9 cellular contexts compared by ENCODE assay signal in the genomic region with DNA sequence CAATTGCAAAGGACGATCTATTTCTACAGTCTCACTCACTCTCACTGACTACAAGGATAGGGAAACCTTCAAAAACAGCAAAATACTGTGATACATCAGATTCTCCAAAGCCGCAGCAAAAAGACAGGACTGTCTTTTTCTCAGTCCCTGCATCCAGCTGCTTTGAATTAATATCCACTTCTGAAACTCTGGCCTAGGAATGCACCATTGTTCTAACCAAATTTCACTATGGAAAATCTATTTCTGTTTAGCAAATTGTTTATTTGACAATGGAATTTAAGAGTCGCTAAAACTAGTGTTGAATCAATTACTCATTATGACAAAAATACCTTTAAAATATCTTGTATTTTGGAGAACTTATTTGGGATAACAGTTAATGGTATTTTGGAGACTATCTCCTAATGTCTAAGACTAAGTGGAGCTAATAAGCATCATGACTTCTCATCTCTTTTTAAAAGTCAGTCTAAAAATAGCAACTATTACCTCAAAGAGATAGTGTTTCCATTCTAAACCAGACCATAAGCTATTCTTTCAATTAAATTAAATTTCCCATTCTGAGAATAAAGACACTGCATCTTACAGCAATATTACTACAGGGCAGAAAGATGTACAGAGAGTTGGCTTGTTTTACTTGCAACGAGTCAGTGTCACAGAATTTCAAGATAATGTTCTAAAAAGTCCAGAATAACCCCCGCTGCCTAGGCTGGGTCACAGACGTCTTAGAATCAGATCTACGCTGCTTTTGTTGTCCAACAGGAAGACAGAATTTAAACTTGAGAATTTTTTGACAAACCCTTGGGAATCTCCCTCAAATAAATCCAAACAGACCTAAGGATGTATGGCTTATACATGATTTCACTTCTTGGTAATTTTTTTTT.
DNase-seq lines count a peak whose midpoint lies in the region; ATAC-seq and TF ChIP-seq lines count a peak whose summit lies in the region.
"Had no signal": no experiment of that assay in that cellular context is flagged by ENCODE, and none has a peak within 500 bp of the region (broad histone marks: within the 10 kb centered on the region; RNA-seq: fewer than 3 reads in every experiment).

No MANE protein-coding gene starts in this region.

- H3K9ac ChIP-seq in SK-N-SH = peak overlapping the region; percentile 23; the same call in 1 of the 2 replicates

- H3K9me2 ChIP-seq in SK-N-SH = no peaks in the 10 kb centered on the region

- peaks cover 4% of the 10 kb centered on the region for H3K36me3 ChIP-seq in CD8-positive, alpha-beta memory T cell (ENCODE audit: insufficient read depth, low read length)
- peaks cover 0 to 4% of the 10 kb centered on the region in 2 experiments for H3K36me3 ChIP-seq in SK-N-SH (replicated peaks in 1 of 2; ENCODE audit: control insufficient read depth in 1 of 2, insufficient read depth in 2 of 2, low read length in 1 of 2)
- peaks cover 0 to 2% (median 0%) of the 10 kb centered on the region in 3 donors for H3K36me3 ChIP-seq in esophagus squamous epithelium
- H3K36me3 ChIP-seq in psoas muscle (ENCODE audit: insufficient read depth in 1 of 2, low read depth in 1 of 2) = peaks cover 0 to 2% of the 10 kb centered on the region in 2 donors
- no peaks in the 10 kb centered on the region for H3K36me3 ChIP-seq in Caco-2 (ENCODE audit: control insufficient read depth, insufficient read depth, low read length)

- H2AFZ ChIP-seq in SK-N-SH (ENCODE audit: low read depth) = 0 out of 2 replicates have a peak overlapping the region, but pooled peaks have one; percentile 36

- CTCF ChIA-PET in CD8-positive, alpha-beta memory T cell (lab: Charles Lee) = interaction anchor here (1.0 to 2.1 kb wide), 5 partner anchors 10 to 106 kb away, joined by 3 to 6 read pairs (median 4); no protein-coding TSS in a partner anchor
- CTCF ChIA-PET in SK-N-SH (lab: Yijun Ruan, JAX) (interaction anchor here (0.6 to 1.3 kb wide), 3 partner anchors 28 to 65 kb away, joined by 3 to 5 read pairs (median 5); no protein-coding TSS in a partner anchor), Caco-2 (lab: Charles Lee) (no interaction called here)

- no peak for TF ChIP-seq RAD21 in SK-N-SH (IDR thresholded peaks at IDR 0.05; ENCODE audit: low read length)

- in situ Hi-C loops in G401 (cut with HindIII; ENCODE audit: low sequenced_read_pairs) = no loop called here

- 0 out of 4 replicates have a peak, but pooled peaks have one; percentile 8 to 12 for TF ChIP-seq EP300 in SK-N-SH (IDR thresholded peaks at IDR 0.05; ENCODE audit: borderline replicate concordance in 1 of 2, low read depth in 1 of 2, low read length in 1 of 2)

- H3K27ac ChIP-seq in CD8-positive, alpha-beta memory T cell (ENCODE audit: low read depth, low read length) = no peak overlapping the region
- peak overlapping the region; percentile 92 for H3K27ac ChIP-seq in SK-N-SH (ENCODE audit: low read depth in 2 of 2, low read length in 1 of 2)
- H3K27ac ChIP-seq in esophagus squamous epithelium = peak overlapping the region; percentile 31 to 81 (median 78)
- peak overlapping the region; percentile 58 for H3K27ac ChIP-seq in psoas muscle

- H3K36me3 Mint-ChIP-seq in CD8-positive, alpha-beta memory T cell = peaks cover 0 to 52% (median 3%) of the 10 kb centered on the region in 3 donors
- H3K36me3 Mint-ChIP-seq in Caco-2 (ENCODE audit: insufficient read depth, unreplicated experiment) = no peaks in the 10 kb centered on the region

- 26% methylated on average over 7 of the region's 7 CpGs for WGBS in SK-N-SH (ENCODE audit: low lambda C conversion rate)
- 63 to 75% methylated on average over 7 of the region's 7 CpGs for WGBS in esophagus squamous epithelium, 2 donors
- 54 to 60% (median 58%) methylated on average over 7 of the region's 7 CpGs for WGBS in psoas muscle, 3 donors

- POLR2A ChIA-PET in CD8-positive, alpha-beta memory T cell (lab: Charles Lee) = interaction anchor here (0.9 to 1.8 kb wide), 4 partner anchors 10 to 48 kb away, joined by 5 to 7 read pairs (median 5); no protein-coding TSS in a partner anchor
- POLR2A ChIA-PET in SK-N-SH (lab: Yijun Ruan, JAX) (no interaction called here), Caco-2 (lab: Charles Lee) (no interaction called here)

- peaks cover 46% of the 10 kb centered on the region for H3F3A ChIP-seq in SK-N-SH (replicated peaks; ENCODE audit: insufficient read depth)

- TF ChIP-seq POLR2A in esophagus squamous epithelium (IDR thresholded peaks at IDR 0.05) = no peak

- H3K9me3 ChIP-seq in CD8-positive, alpha-beta memory T cell (ENCODE audit: low read length) = no peaks in the 10 kb centered on the region
- no peaks in the 10 kb centered on the region for H3K9me3 ChIP-seq in SK-N-SH
- no peaks in the 10 kb centered on the region for H3K9me3 ChIP-seq in esophagus squamous epithelium
- no peaks in the 10 kb centered on the region for H3K9me3 ChIP-seq in psoas muscle
- H3K9me3 ChIP-seq in Caco-2 = no peaks in the 10 kb centered on the region

- no peaks in the 10 kb centered on the region for H3K9me3 Mint-ChIP-seq in CD8-positive, alpha-beta memory T cell
- H3K9me3 Mint-ChIP-seq in Caco-2 (ENCODE audit: unreplicated experiment) = no peaks in the 10 kb centered on the region

- H3K4me3 Mint-ChIP-seq in CD8-positive, alpha-beta memory T cell = peak overlapping the region; percentile 13 to 68 (median 51)
- H3K4me3 Mint-ChIP-seq in Caco-2 (ENCODE audit: unreplicated experiment) = no peak overlapping the region

- BruUV-seq in Caco-2 (replicated peaks; lab: Mats Ljungman, UMichigan) = no TSS peak

- H3K27me3 ChIP-seq in CD8-positive, alpha-beta memory T cell (ENCODE audit: insufficient read depth, low read length, poor library complexity, severe bottlenecking) = no peaks in the 10 kb centered on the region
- H3K27me3 ChIP-seq in SK-N-SH (ENCODE audit: insufficient read depth) (no peaks in the 10 kb centered on the region), esophagus squamous epithelium (no peaks in the 10 kb centered on the region), psoas muscle (ENCODE audit: insufficient read depth in 3 of 3, low read length in 2 of 3) (no peaks in the 10 kb centered on the region), Caco-2 (replicated peaks; ENCODE audit: control insufficient read depth, insufficient read depth, low read length) (no peaks in the 10 kb centered on the region)

- intact Hi-C loops in esophagus squamous epithelium (cut with DNase I) (no loop called here), psoas muscle (cut with DNase I) (no loop called here), Caco-2 (cut with micrococcal nuclease; ENCODE audit: unreplicated experiment) (no loop called here)

- H3K79me2 ChIP-seq in SK-N-SH (ENCODE audit: insufficient read depth) = no peaks in the 10 kb centered on the region

- peaks cover 63% of the 10 kb centered on the region for H3K4me1 ChIP-seq in CD8-positive, alpha-beta memory T cell (ENCODE audit: insufficient read depth, low read length)
- peaks cover 17 to 71% of the 10 kb centered on the region in 2 experiments for H3K4me1 ChIP-seq in SK-N-SH (ENCODE audit: control insufficient read depth in 1 of 2, insufficient read depth in 2 of 2, low read depth in 1 of 2, low read length in 1 of 2)
- H3K4me1 ChIP-seq in esophagus squamous epithelium = peaks cover 4 to 77% (median 36%) of the 10 kb centered on the region in 3 donors
- peaks cover 28% of the 10 kb centered on the region for H3K4me1 ChIP-seq in psoas muscle
- H3K4me1 ChIP-seq in Caco-2 = no peaks in the 10 kb centered on the region

- no peak for TF ChIP-seq CTCF in SK-N-SH (IDR thresholded peaks at IDR 0.05)
- TF ChIP-seq CTCF in esophagus squamous epithelium (IDR thresholded peaks at IDR 0.05) = no peak
- no peak for TF ChIP-seq CTCF in psoas muscle (IDR thresholded peaks at IDR 0.05)
- TF ChIP-seq CTCF in Caco-2 (IDR thresholded peaks at IDR 0.05; ENCODE audit: insufficient read depth in 1 of 2, low read depth in 1 of 2, low read length in 1 of 2, severe bottlenecking in 1 of 2, unreplicated experiment in 1 of 2) = no peak

- H3K4me1 Mint-ChIP-seq in CD8-positive, alpha-beta memory T cell = peaks cover 55 to 84% (median 77%) of the 10 kb centered on the region in 3 donors
- peaks cover 8% of the 10 kb centered on the region for H3K4me1 Mint-ChIP-seq in Caco-2 (ENCODE audit: low read depth, unreplicated experiment)

- no peak overlapping the region for H3K4me3 ChIP-seq in CD8-positive, alpha-beta memory T cell (ENCODE audit: low read length)
- no peak overlapping the region; a peak in 1 of 4 replicates for H3K4me3 ChIP-seq in SK-N-SH (ENCODE audit: low read depth in 2 of 2, low read length in 1 of 2)
- H3K4me3 ChIP-seq in esophagus squamous epithelium = no peak overlapping the region
- H3K4me3 ChIP-seq in psoas muscle = no peak overlapping the region
- no peak overlapping the region for H3K4me3 ChIP-seq in Caco-2 (ENCODE audit: low read depth, low read length)

- no peaks in the 10 kb centered on the region for H3K27me3 Mint-ChIP-seq in CD8-positive, alpha-beta memory T cell
- no peaks in the 10 kb centered on the region for H3K27me3 Mint-ChIP-seq in Caco-2 (ENCODE audit: insufficient read depth, unreplicated experiment)

- H3K27ac Mint-ChIP-seq in CD8-positive, alpha-beta memory T cell = peak overlapping the region; percentile 80 to 98 (median 90)
- H3K27ac Mint-ChIP-seq in Caco-2 (ENCODE audit: unreplicated experiment) = no peak overlapping the region

- no peaks in the 10 kb centered on the region for H4K20me1 ChIP-seq in SK-N-SH (ENCODE audit: insufficient read depth)

- H3K4me2 ChIP-seq in SK-N-SH = peak overlapping the region; percentile 66

- no peak for DNase-seq in CD8-positive, alpha-beta memory T cell
- DNase-seq in SK-N-SH (peak; percentile 49), esophagus squamous epithelium (lab: John Stamatoyannopoulos, UW) (no peak), psoas muscle (no peak), NCI-H2171 treated with DMSO at 0.1 percent for 48 hours (lab: John Stamatoyannopoulos, UW) (no peak), Caco-2 (no peak), G401 (ENCODE audit: low spot score) (no peak)
- DNase-seq: activated CD8-positive, alpha-beta memory T cell treated with anti-CD3 and anti-CD28 coated beads, Interleukin-2, amount 50 U/mL, for 48 hours had no signal

- ATAC-seq in psoas muscle (peak in 1 of 4 donors; percentile 64), HG02610 (IDR thresholded peaks at IDR 0.05; ENCODE audit: unreplicated experiment) (no peak)

TF ChIP-seq in SK-N-SH, 30 proteins besides CTCF, POLR2A, EP300 and RAD21 (continues in another document):
- peak; percentile 93 for TF ChIP-seq TCF12 (IDR thresholded peaks at IDR 0.05)
- no peak for TF ChIP-seq CHD2 (IDR thresholded peaks at IDR 0.05; ENCODE audit: low read length, partially characterized antibody)
